ENCODE assay signal across 9 cellular contexts in the genomic region with DNA sequence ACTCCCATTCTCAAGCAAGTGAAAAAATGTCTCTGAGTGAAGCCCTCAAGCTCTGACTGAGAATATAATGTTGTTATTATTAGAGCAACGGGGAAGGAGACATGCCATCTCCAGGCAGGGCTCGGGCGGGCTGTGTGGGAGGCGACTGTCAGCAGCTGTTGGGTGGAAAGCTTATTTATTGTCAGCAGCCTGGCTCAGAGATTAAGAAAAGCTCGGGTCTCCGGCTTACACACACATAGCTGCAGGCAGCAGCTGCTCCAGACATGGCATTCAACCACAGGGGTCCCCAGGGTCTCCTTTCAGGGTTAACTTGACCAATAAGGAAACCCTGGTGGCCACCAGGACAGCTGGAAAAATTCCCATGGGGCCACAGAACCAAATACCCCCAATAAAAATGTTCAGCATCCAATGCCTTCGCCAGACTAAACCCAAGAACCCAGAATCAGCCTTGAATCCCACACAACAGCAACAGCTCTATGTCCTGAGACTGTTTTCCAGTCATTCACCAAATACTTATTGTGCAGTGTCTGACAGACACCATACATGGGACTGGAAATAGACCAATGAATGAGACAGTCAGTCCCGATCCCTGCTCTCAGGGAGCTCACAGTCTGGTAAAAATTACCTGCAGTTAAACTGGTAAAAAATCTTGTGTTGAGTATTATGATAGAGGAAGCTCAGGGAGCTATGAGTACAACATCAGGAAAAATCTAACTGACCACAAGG.
DNase-seq lines count a peak whose midpoint lies in the region; ATAC-seq and TF ChIP-seq lines count a peak whose summit lies in the region.
"Had no signal": no experiment of that assay in that cellular context is flagged by ENCODE, and none has a peak within 500 bp of the region (broad histone marks: within the 10 kb centered on the region; RNA-seq: fewer than 3 reads in every experiment).

No MANE protein-coding gene starts in this region.

- intact Hi-C loops in dorsolateral prefrontal cortex (cut with DNase I) = no loop called here

- H3K79me2 ChIP-seq in neural progenitor cell (ENCODE audit: low read depth) = no peaks in the 10 kb centered on the region

- H3K4me1 ChIP-seq in BLaER1 (peaks cover 58% of the 10 kb centered on the region), neural progenitor cell (peaks cover 31% of the 10 kb centered on the region)
- H3K4me1 ChIP-seq: prostate gland had no signal

- ATAC-seq in HG03460 (IDR thresholded peaks at IDR 0.05; ENCODE audit: unreplicated experiment) (no peak), GM18520 (IDR thresholded peaks at IDR 0.05; ENCODE audit: unreplicated experiment) (no peak)

- H3K4me3 ChIP-seq in BLaER1 (peak overlapping the region; percentile 45), dorsolateral prefrontal cortex (peak overlapping the region in 28 of 59 donors; percentile 2 to 49 (median 16)), neural progenitor cell (no peak overlapping the region)
- H3K4me3 ChIP-seq: prostate gland had no signal

- H3K27me3 ChIP-seq in BLaER1 (peaks cover 8% of the 10 kb centered on the region; the same call in 1 of the 2 replicates), dorsolateral prefrontal cortex (no peaks in the 10 kb centered on the region), neural progenitor cell (no peaks in the 10 kb centered on the region)

- H3K27me3 Mint-ChIP-seq in neural progenitor cell (ENCODE audit: insufficient read depth, low read depth) = peaks cover 2% of the 10 kb centered on the region

- no peaks in the 10 kb centered on the region for H3K36me3 Mint-ChIP-seq in neural progenitor cell

- H3K4me3 Mint-ChIP-seq in neural progenitor cell = peak overlapping the region; percentile 48

- H4K20me1 ChIP-seq in BLaER1 = peaks cover 32% of the 10 kb centered on the region; the same call in 1 of the 2 replicates
- no peaks in the 10 kb centered on the region for H4K20me1 ChIP-seq in neural progenitor cell (ENCODE audit: low read depth)

- H3K4me1 Mint-ChIP-seq in neural progenitor cell = peaks cover 38% of the 10 kb centered on the region

- no peaks in the 10 kb centered on the region for H3K36me3 ChIP-seq in BLaER1
- no peaks in the 10 kb centered on the region for H3K36me3 ChIP-seq in neural progenitor cell
- H3K36me3 ChIP-seq: prostate gland had no signal

- DNase-seq in NCI-H2227 treated with DMSO at 0.1 percent for 48 hours (lab: John Stamatoyannopoulos, UW) (peak; percentile 63), dorsolateral prefrontal cortex (peak; percentile 37 to 87 (median 84)), neural progenitor cell (ENCODE audit: low spot score) (peak; percentile 58), NCI-H187 (lab: John Stamatoyannopoulos, UW) (no peak), NOMO-1 treated with DMSO at 0.1 percent for 48 hours (lab: John Stamatoyannopoulos, UW; ENCODE audit: unreplicated experiment) (no peak)

- peak overlapping the region; percentile 57 for H3K27ac Mint-ChIP-seq in neural progenitor cell

- peak in 9 of 56 donors; percentile 5 to 24 (median 14) for TF ChIP-seq CTCF in dorsolateral prefrontal cortex (IDR thresholded peaks at IDR 0.05 in 54 of 56, conservative IDR thresholded peaks at IDR 0.05 in 2 of 56; ENCODE audit: low read depth in 1 of 56, partially characterized antibody in 56 of 56)
- no peak for TF ChIP-seq CTCF in neural progenitor cell (IDR thresholded peaks at IDR 0.05)

- H3K4me2 ChIP-seq in BLaER1 = peak overlapping the region; percentile 95
- H3K4me2 ChIP-seq in neural progenitor cell = peak overlapping the region; percentile 33

- H3K9me3 ChIP-seq in BLaER1 (peaks cover 14% of the 10 kb centered on the region), neural progenitor cell (ENCODE audit: low read depth) (no peaks in the 10 kb centered on the region)
- H3K9me3 ChIP-seq: prostate gland had no signal

- H2AFZ ChIP-seq in neural progenitor cell (replicated peaks) = peak overlapping the region; percentile 6

- H3F3A ChIP-seq in neural progenitor cell (ENCODE audit: low read depth) = peaks cover 21% of the 10 kb centered on the region

- H3K9me3 Mint-ChIP-seq in neural progenitor cell = peaks cover 6% of the 10 kb centered on the region

- H3K9ac ChIP-seq in BLaER1 = peak overlapping the region; percentile 52; the same call in 1 of the 2 replicates
- H3K9ac ChIP-seq in neural progenitor cell = no peak overlapping the region

- H3K27ac ChIP-seq in BLaER1 = peak overlapping the region; percentile 63; the same call in 1 of the 2 replicates
- H3K27ac ChIP-seq in dorsolateral prefrontal cortex = peak overlapping the region; percentile 72 to 99 (median 96)
- no peak overlapping the region for H3K27ac ChIP-seq in neural progenitor cell
- H3K27ac ChIP-seq: prostate gland had no signal

Comparison
In these comparisons a context has a peak if more than half of its experiments do, and no peak if none do; other contexts are left out.
1. DNase-seq: peak in NCI-H2227 treated with DMSO at 0.1 percent for 48 hours (single experiment), dorsolateral prefrontal cortex (10 of 10) and neural progenitor cell (single experiment); none in NCI-H187 (0 of 2) and NOMO-1 treated with DMSO at 0.1 percent for 48 hours (single experiment).